ENCODE assay signal across 39 cellular contexts in the genomic region with DNA sequence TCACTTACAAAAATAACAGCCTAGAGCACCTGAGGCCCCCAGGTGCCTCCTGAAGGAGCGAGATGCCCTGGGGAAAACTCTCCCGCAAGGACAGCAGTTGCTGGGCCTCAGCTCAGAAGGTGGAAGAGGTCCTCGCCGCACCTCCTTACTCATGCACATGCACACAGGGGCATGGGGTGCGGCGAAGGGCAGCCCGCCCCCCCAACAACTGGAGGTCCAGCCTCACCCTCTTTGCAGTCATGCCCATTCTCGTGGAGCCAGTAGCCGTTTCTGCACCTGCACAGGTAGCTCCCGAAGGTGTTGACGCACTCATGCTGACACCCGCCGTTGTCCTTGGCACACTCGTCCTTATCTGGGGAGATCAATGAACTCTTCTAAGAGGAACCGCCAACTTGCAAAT. TPM values are rescaled to one million over a fixed set of nuclear protein-coding genes. Genes with fewer than 3 reads are reported as not detected.
"Had no signal": no experiment of that assay in that cellular context is flagged by ENCODE, and none has a peak within 500 bp of the region (broad histone marks: within the 10 kb centered on the region; RNA-seq: fewer than 3 reads in every experiment).

No MANE protein-coding gene starts in this region.

- H3K9me3 ChIP-seq: adrenal gland, body of pancreas, colonic mucosa, esophagus squamous epithelium, gastroesophageal sphincter had no signal

- H3K27me3 ChIP-seq: adrenal gland, body of pancreas, colonic mucosa, gastroesophageal sphincter had no signal

- ATAC-seq: activated CD4-positive, alpha-beta T cell treated with anti-CD3 and anti-CD28 coated beads for 36 hours; activated CD8-positive, alpha-beta memory T cell treated with anti-CD3 and anti-CD28 coated beads, Interleukin-2, amount 10 ng/mL, durations not matched to agents 7 days and 5 days; activated CD8-positive, alpha-beta T cell treated with anti-CD3 and anti-CD28 coated beads, Interleukin-2, amount 10 ng/mL, durations not matched to agents 7 days and 5 days; activated naive CD8-positive, alpha-beta T cell treated with anti-CD3 and anti-CD28 coated beads, Interleukin-2, amount 50 U/mL, for 24 hours; body of pancreas; T-cell; T-helper 17 cell had no signal

- FAIRE-seq: endothelial cell of umbilical vein had no signal

- H3K36me3 ChIP-seq: adrenal gland, colonic mucosa, esophagus squamous epithelium, gastroesophageal sphincter had no signal

- DNase-seq: activated CD4-positive, alpha-beta memory T cell treated with anti-CD3 and anti-CD28 coated beads for 36 hours; activated CD4-positive, alpha-beta T cell treated with anti-CD3 and anti-CD28 coated beads for 36 hours; activated CD4-positive, alpha-beta T cell treated with anti-CD3 and anti-CD28 coated beads, Interleukin-2, amount 10 ng/mL, durations not matched to agents 24 days and 14 days; activated CD4-positive, CD25-positive, alpha-beta regulatory T cell; activated CD4-positive, CD25-positive, alpha-beta regulatory T cell treated with anti-CD3 and anti-CD28 coated beads, Interleukin-2, amount 50 U/mL, for 72 hours; activated CD8-positive, alpha-beta memory T cell treated with anti-CD3 and anti-CD28 coated beads, Interleukin-2, amount 10 ng/mL, durations not matched to agents 7 days and 5 days; activated CD8-positive, alpha-beta memory T cell treated with anti-CD3 and anti-CD28 coated beads, Interleukin-2, amount 50 U/mL, for 4 hours; activated CD8-positive, alpha-beta T cell treated with anti-CD3 and anti-CD28 coated beads, Interleukin-2, amount 10 ng/mL, durations not matched to agents 7 days and 5 days; activated effector memory CD4-positive, alpha-beta T cell treated with anti-CD3 and anti-CD28 coated beads, Interleukin-2, amount 50 U/mL, for 16 hours; activated naive CD4-positive, alpha-beta T cell treated with anti-CD3 and anti-CD28 coated beads for 36 hours; activated naive CD8-positive, alpha-beta T cell treated with anti-CD3 and anti-CD28 coated beads for 36 hours; activated naive CD8-positive, alpha-beta T cell treated with anti-CD3 and anti-CD28 coated beads, Interleukin-2, amount 50 U/mL, for 24 hours; activated T-cell treated with anti-CD3 and anti-CD28 coated beads, Interleukin-2, amount 50 U/mL, for 1 hour; activated T-cell treated with anti-CD3 and anti-CD28 coated beads, Interleukin-2, amount 50 U/mL, for 48 hours; adrenal gland; amygdala; aorta; central memory CD4-positive, alpha-beta T cell; cerebellar nuclear complex; colonic mucosa; effector CD8-positive, alpha-beta T cell; esophagus squamous epithelium; foreskin melanocyte; SW 1271; T-cell; T-helper 17 cell; T1000 had no signal

- H3K4me3 ChIP-seq: adrenal gland, body of pancreas, colonic mucosa, esophagus squamous epithelium, gastroesophageal sphincter had no signal

- H3K4me1 ChIP-seq: colonic mucosa had no signal

- H3K27ac ChIP-seq: adrenal gland, body of pancreas, colonic mucosa, epithelial cell of prostate, esophagus squamous epithelium, gastroesophageal sphincter had no signal

RNA-seq across cellular contexts. Expression of gene OPALIN, which starts 19.9 kb away (rescaled TPM):
- total RNA-seq: activated CD4-positive, alpha-beta memory T cell treated with anti-CD3 and anti-CD28 coated beads for 36 hours; activated CD4-positive, alpha-beta T cell treated with anti-CD3 and anti-CD28 coated beads for 36 hours; activated CD4-positive, alpha-beta T cell treated with anti-CD3 and anti-CD28 coated beads, Interleukin-2, amount 10 ng/mL, durations not matched to agents 24 days and 14 days; activated CD8-positive, alpha-beta memory T cell treated with anti-CD3 and anti-CD28 coated beads for 36 hours; activated CD8-positive, alpha-beta memory T cell treated with anti-CD3 and anti-CD28 coated beads, Interleukin-2, amount 10 ng/mL, durations not matched to agents 7 days and 5 days; activated CD8-positive, alpha-beta T cell treated with anti-CD3 and anti-CD28 coated beads, Interleukin-2, amount 10 ng/mL, durations not matched to agents 7 days and 5 days; activated naive CD4-positive, alpha-beta T cell treated with anti-CD3 and anti-CD28 coated beads for 36 hours; activated naive CD8-positive, alpha-beta T cell treated with anti-CD3 and anti-CD28 coated beads for 36 hours; activated T-helper 1 cell treated with anti-CD3 and anti-CD28 coated beads, Interleukin-12 subunit alpha, Interleukin-12 subunit beta, Interleukin-2, Interleukin-4 antibody, amounts not matched to agents 30 ng/mL and 10 ng/mL and 1 ng/mL, durations not matched to agents 14 hours and 24 hours and 36 hours; activated T-helper 2 cell treated with anti-CD3 and anti-CD28 coated beads, Interferon-gamma antibody, Interleukin-2, Interleukin-4, amounts not matched to agents 10 μg/mL and 5 μg/mL and 100 μg/mL, durations not matched to agents 14 hours and 24 hours and 36 hours; adrenal gland; aorta; body of pancreas; colonic mucosa; dermis microvascular lymphatic vessel endothelial cell; endothelial cell of umbilical vein; esophagus squamous epithelium; fibroblast of lung; fibroblast of villous mesenchyme; gastroesophageal sphincter; glomerular endothelial cell; T-cell; T-helper 17 cell had no signal
- polyA plus RNA-seq: adrenal gland, aorta, endothelial cell of umbilical vein, esophagus, fibroblast of lung had no signal
